Comparison of ENCODE assay signal across 13 cellular contexts in the genomic region with DNA sequence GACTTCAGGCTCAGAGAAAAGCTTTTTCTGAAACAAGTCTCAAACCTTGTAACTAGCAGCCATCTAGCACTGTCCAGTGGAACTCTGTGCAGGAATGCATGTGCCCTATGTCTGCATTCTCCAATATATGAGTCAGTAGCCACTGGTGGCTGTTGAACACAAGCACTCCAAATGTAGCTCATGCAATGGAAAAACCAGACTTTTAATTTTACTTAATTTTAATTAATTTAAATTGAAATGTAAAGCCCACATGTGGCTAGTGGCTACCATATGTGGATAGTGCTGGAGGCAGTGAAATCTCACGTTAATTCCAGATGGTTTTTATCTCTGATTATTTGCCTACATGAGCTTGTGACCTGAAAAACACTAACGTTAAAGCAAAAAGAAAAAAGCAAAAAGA.
DNase-seq lines count a peak whose midpoint lies in the region; ATAC-seq lines count a peak whose summit lies in the region.
"Had no signal": no experiment of that assay in that cellular context is flagged by ENCODE, and none has a peak within 500 bp of the region (broad histone marks: within the 10 kb centered on the region; RNA-seq: fewer than 3 reads in every experiment).

No MANE protein-coding gene starts in this region.

- no peak overlapping the region for H3K4me3 Mint-ChIP-seq in activated CD4-positive, alpha-beta memory T cell treated with anti-CD3 and anti-CD28 coated beads, Interleukin-2, amount 10 ng/mL, durations not matched to agents 7 days and 5 days
- H3K4me3 Mint-ChIP-seq: activated naive CD8-positive, alpha-beta T cell had no signal

- H3K9me3 Mint-ChIP-seq in activated CD4-positive, alpha-beta memory T cell treated with anti-CD3 and anti-CD28 coated beads, Interleukin-2, amount 10 ng/mL, durations not matched to agents 7 days and 5 days: no peaks in the 10 kb centered on the region

- no peak overlapping the region for H3K4me3 ChIP-seq in adipocyte (ENCODE audit: low read length)
- H3K4me3 ChIP-seq: BLaER1 treated with 17β-estradiol and CSF1 and Interleukin-3, amounts not matched to agents 10 nM and 100 nM had no signal

- H3K4me1 Mint-ChIP-seq in activated CD4-positive, alpha-beta memory T cell treated with anti-CD3 and anti-CD28 coated beads, Interleukin-2, amount 10 ng/mL, durations not matched to agents 7 days and 5 days: peaks cover 15% of the 10 kb centered on the region

- CTCF ChIA-PET in activated CD4-positive, alpha-beta memory T cell treated with anti-CD3 and anti-CD28 coated beads, Interleukin-2, amount 10 ng/mL, durations not matched to agents 7 days and 5 days (lab: Charles Lee): interaction anchor here (0.8 kb wide), 1 partner anchor 12 kb away, joined by 3 read pairs; no protein-coding TSS in a partner anchor

- H3K36me3 ChIP-seq in adipocyte (ENCODE audit: control insufficient read depth, insufficient read depth, low read length, severe bottlenecking): no peaks in the 10 kb centered on the region
- H3K36me3 ChIP-seq: BLaER1 treated with 17β-estradiol and CSF1 and Interleukin-3, amounts not matched to agents 10 nM and 100 nM had no signal

- H3K9ac ChIP-seq in adipocyte (ENCODE audit: low read length): no peak overlapping the region
- H3K9ac ChIP-seq: BLaER1 treated with 17β-estradiol and CSF1 and Interleukin-3, amounts not matched to agents 10 nM and 100 nM had no signal

- no peaks in the 10 kb centered on the region for H3K27me3 Mint-ChIP-seq in activated CD4-positive, alpha-beta memory T cell treated with anti-CD3 and anti-CD28 coated beads, Interleukin-2, amount 10 ng/mL, durations not matched to agents 7 days and 5 days
- H3K27me3 Mint-ChIP-seq: activated naive CD8-positive, alpha-beta T cell had no signal

- H3K27ac Mint-ChIP-seq in activated CD4-positive, alpha-beta memory T cell treated with anti-CD3 and anti-CD28 coated beads, Interleukin-2, amount 10 ng/mL, durations not matched to agents 7 days and 5 days: no peak overlapping the region
- H3K27ac Mint-ChIP-seq: activated naive CD8-positive, alpha-beta T cell had no signal

- peaks cover 4% of the 10 kb centered on the region for H3K4me1 ChIP-seq in adipocyte (ENCODE audit: control insufficient read depth, insufficient read depth, low read length)
- H3K4me1 ChIP-seq: BLaER1 treated with 17β-estradiol and CSF1 and Interleukin-3, amounts not matched to agents 10 nM and 100 nM had no signal

- H3K36me3 Mint-ChIP-seq in activated CD4-positive, alpha-beta memory T cell treated with anti-CD3 and anti-CD28 coated beads, Interleukin-2, amount 10 ng/mL, durations not matched to agents 7 days and 5 days (ENCODE audit: low read depth): peaks cover 5% of the 10 kb centered on the region

- H3K27me3 ChIP-seq in adipocyte (replicated peaks; ENCODE audit: control insufficient read depth, insufficient read depth, low read length): peaks cover 5% of the 10 kb centered on the region
- H3K27me3 ChIP-seq: BLaER1 treated with 17β-estradiol and CSF1 and Interleukin-3, amounts not matched to agents 10 nM and 100 nM had no signal

- DNase-seq in COLO829 (ENCODE audit: low spot score) (peak; percentile 12), HT1080 (ENCODE audit: low read depth) (peak; percentile 77), adipocyte (ENCODE audit: low read depth) (peak; percentile 5), kidney glomerular epithelial cell (lab: John Stamatoyannopoulos, UW) (peak; percentile 67), occipital lobe (lab: John Stamatoyannopoulos, UW) (no peak)
- no peak for DNase-seq in activated CD4-positive, alpha-beta T cell treated with anti-CD3 and anti-CD28 coated beads for 48 hours
- no peak for DNase-seq in activated CD4-positive, alpha-beta memory T cell treated with anti-CD3 and anti-CD28 coated beads, Interleukin-2, amount 10 ng/mL, durations not matched to agents 7 days and 5 days
- DNase-seq: activated CD4-positive, CD25-positive, alpha-beta regulatory T cell; NCI-H1417; NCI-H446 had no signal

- H3K9me3 ChIP-seq in adipocyte (ENCODE audit: control insufficient read depth, low read length): no peaks in the 10 kb centered on the region
- H3K9me3 ChIP-seq: BLaER1 treated with 17β-estradiol and CSF1 and Interleukin-3, amounts not matched to agents 10 nM and 100 nM had no signal

- POLR2A ChIA-PET in activated CD4-positive, alpha-beta memory T cell treated with anti-CD3 and anti-CD28 coated beads, Interleukin-2, amount 10 ng/mL, durations not matched to agents 7 days and 5 days (lab: Charles Lee): interaction anchor here (0.8 kb wide), 1 partner anchor 27 kb away, joined by 3 read pairs; no protein-coding TSS in a partner anchor

- no peak for ATAC-seq in GM18519 (IDR thresholded peaks at IDR 0.05; ENCODE audit: low FRiP score, unreplicated experiment)

Comparison
In these comparisons a context has a peak if more than half of its experiments do, and no peak if none do; other contexts are left out.
1. DNase-seq: peak in COLO829 (single experiment), HT1080 (single experiment), adipocyte (single experiment) and kidney glomerular epithelial cell (single experiment); none in activated CD4-positive, alpha-beta T cell treated with anti-CD3 and anti-CD28 coated beads for 48 hours (single experiment), occipital lobe (single experiment) and activated CD4-positive, alpha-beta memory T cell treated with anti-CD3 and anti-CD28 coated beads, Interleukin-2, amount 10 ng/mL, durations not matched to agents 7 days and 5 days (single experiment).